9 cellular contexts compared by ENCODE assay signal in genomic region chrX:54789405-54789804, GRCh38. TPM values are rescaled to one million over a fixed set of nuclear protein-coding genes. Genes with fewer than 3 reads are reported as not detected.
DNase-seq lines count a peak whose midpoint lies in the region; ATAC-seq and TF ChIP-seq lines count a peak whose summit lies in the region.
"Not testable (repeated sequence)": the region's sequence is repeated elsewhere in the genome, so short reads cannot be mapped to it uniquely, and the experiment has no call there.
"Had no signal": no experiment of that assay in that cellular context is flagged by ENCODE, and none has a peak within 500 bp of the region (broad histone marks: within the 10 kb centered on the region; RNA-seq: fewer than 3 reads in every experiment).

No MANE protein-coding gene starts in this region.

- H3K79me2 ChIP-seq in PC-3 (ENCODE audit: low read length): not testable (repeated sequence)

- POLR2A ChIA-PET in PC-3 (lab: Charles Lee; ENCODE audit: unreplicated experiment): not testable (repeated sequence)

- H3K4me1 ChIP-seq in PC-3 (ENCODE audit: insufficient read depth, low read length); prostate gland (replicated peaks): not testable (repeated sequence)

- intact Hi-C loops in PC-3 (cut with micrococcal nuclease): loop anchor here (5.0 kb wide), 1 partner anchor 152 kb away; no protein-coding TSS in a partner anchor
- intact Hi-C loops in prostate gland (cut with DNase I): not testable (repeated sequence)

- H4K20me1 ChIP-seq in PC-3 (ENCODE audit: low read length): not testable (repeated sequence)

- DNase-seq in PC-3; chondrocyte (ENCODE audit: low spot score); prostate gland (ENCODE audit: low spot score): not testable (repeated sequence)
- DNase-seq in foreskin melanocyte (peak; percentile 38), left kidney (ENCODE audit: low read depth, low spot score) (peak; percentile 12)

- H3K27me3 ChIP-seq in PC-3 (ENCODE audit: low read length); prostate gland (replicated peaks; ENCODE audit: insufficient read depth): not testable (repeated sequence)

- not testable (repeated sequence) for H2AFZ ChIP-seq in PC-3 (ENCODE audit: low read length)

- not testable (repeated sequence) for H3K9me3 ChIP-seq in PC-3 (ENCODE audit: low read length); prostate gland

- ATAC-seq in PC-3: peak; percentile 40

- not testable (repeated sequence) for H3K4me3 ChIP-seq in PC-3 (ENCODE audit: low read length); prostate gland

- BruUV-seq in PC-3 (replicated peaks; lab: Mats Ljungman, UMichigan): not testable (repeated sequence)

- H3K9me3 Mint-ChIP-seq in chondrocyte (ENCODE audit: low read depth) (peaks cover 28% of the 10 kb centered on the region), nephron (peaks cover 14% of the 10 kb centered on the region)

- CTCF ChIA-PET in PC-3 (lab: Charles Lee): not testable (repeated sequence)

- H3F3A ChIP-seq in PC-3 (ENCODE audit: low read length, unreplicated experiment): not testable (repeated sequence)

- not testable (repeated sequence) for H3K36me3 ChIP-seq in PC-3 (ENCODE audit: low read depth, low read length); prostate gland

- H3K27ac ChIP-seq in PC-3 (ENCODE audit: low read length) (0 out of 2 replicates have a peak overlapping the region, but pooled peaks have one; percentile 23), prostate gland (peak overlapping the region; percentile 11 to 45)

- not testable (repeated sequence) for TF ChIP-seq CTCF in PC-3 (conservative IDR thresholded peaks at IDR 0.05; ENCODE audit: low read depth, low read length); chondrocyte (IDR thresholded peaks at IDR 0.05); nephron (IDR thresholded peaks at IDR 0.05; ENCODE audit: unreplicated experiment in 3 of 3); prostate gland (IDR thresholded peaks at IDR 0.05)

- H3K9ac ChIP-seq in PC-3 (ENCODE audit: low read length): not testable (repeated sequence)

- not testable (repeated sequence) for H3K36me3 Mint-ChIP-seq in chondrocyte (ENCODE audit: low read depth); nephron (ENCODE audit: low read depth)

- H3K4me2 ChIP-seq in PC-3 (ENCODE audit: low read length): not testable (repeated sequence)

- not testable (repeated sequence) for H3K4me3 Mint-ChIP-seq in chondrocyte (ENCODE audit: unreplicated experiment); nephron

- H3K4me1 Mint-ChIP-seq in chondrocyte (ENCODE audit: low read depth) (peaks cover 18% of the 10 kb centered on the region), nephron (peaks cover 25% of the 10 kb centered on the region)

- TF ChIP-seq POLR2A in prostate gland (IDR thresholded peaks at IDR 0.05): not testable (repeated sequence)

- not testable (repeated sequence) for H3K9me2 ChIP-seq in PC-3 (replicated peaks; ENCODE audit: low read length)

- not testable (repeated sequence) for H3K27me3 Mint-ChIP-seq in chondrocyte (ENCODE audit: low read depth); nephron (ENCODE audit: low read depth)

- 8% methylated on average over 2 of the region's 5 CpGs for WGBS in prostate gland

- H3K27ac Mint-ChIP-seq in chondrocyte (ENCODE audit: unreplicated experiment) (peak overlapping the region; percentile 51), nephron (peak overlapping the region; percentile 77 to 93 (median 88))

RNA-seq across cellular contexts. Expression of gene ITIH6, which starts 8.7 kb away (rescaled TPM):
- total RNA-seq in PC-3 (2014; rRNA removed) (not detected in 2 replicates), chondrocyte (0.08 to 0.15 TPM in 2 of 3 replicates, not detected in the other), prostate gland (1 to 10 TPM; 1.0 to 3.7 TPM)
- total RNA-seq: CD4-positive, alpha-beta T cell; H4; HepG2 had no signal

RNA-seq across cellular contexts. Expression of gene MAGED2, which starts 18.1 kb away (rescaled TPM):
- total RNA-seq in PC-3 (2014; rRNA removed): 61.4 and 67.9 TPM in 2 replicates
- total RNA-seq in chondrocyte: 467 to 469 TPM (median 467 TPM) in 3 replicates
- 100 to 1,000 TPM; 304 to 371 TPM for total RNA-seq in prostate gland
